Comparison of ENCODE assay signal across 8 cellular contexts in genomic region chr11:2975594-2975993, GRCh38.
DNase-seq lines count a peak whose midpoint lies in the region; ATAC-seq and TF ChIP-seq lines count a peak whose summit lies in the region.

No MANE protein-coding gene starts in this region.

- DNase-seq in AG20443 (ENCODE audit: low spot score) (peak; percentile 53), GM20000 (ENCODE audit: low spot score) (peak; percentile 37), RPMI8226 (peak; percentile 41), astrocyte of the hippocampus (ENCODE audit: low read depth, low spot score) (peak; percentile 32), islet precursor cell (peak; percentile 63)
- DNase-seq in stimulated activated naive CD4-positive, alpha-beta T cell treated with Interleukin-2 at 50 U/mL for 16 hours (lab: John Stamatoyannopoulos, UW), result peak; percentile 9

- no peak for ATAC-seq in GM19324 (IDR thresholded peaks at IDR 0.05; ENCODE audit: low FRiP score, unreplicated experiment)
- no peak for ATAC-seq in HG03521 (IDR thresholded peaks at IDR 0.05; ENCODE audit: unreplicated experiment)

- TF ChIP-seq CTCF in GM20000 (IDR thresholded peaks at IDR 0.05; ENCODE audit: extremely low read depth, missing control alignments), result no peak

Comparison
In these comparisons a context has a peak if more than half of its experiments do, and no peak if none do; other contexts are left out.
1. DNase-seq: peak in every context shown above with its lines; median percentile 63 in islet precursor cell; 53 in AG20443; 41 in RPMI8226; 37 in GM20000; 32 in astrocyte of the hippocampus; 9 in stimulated activated naive CD4-positive, alpha-beta T cell treated with Interleukin-2 at 50 U/mL for 16 hours.